In the genomic region with DNA sequence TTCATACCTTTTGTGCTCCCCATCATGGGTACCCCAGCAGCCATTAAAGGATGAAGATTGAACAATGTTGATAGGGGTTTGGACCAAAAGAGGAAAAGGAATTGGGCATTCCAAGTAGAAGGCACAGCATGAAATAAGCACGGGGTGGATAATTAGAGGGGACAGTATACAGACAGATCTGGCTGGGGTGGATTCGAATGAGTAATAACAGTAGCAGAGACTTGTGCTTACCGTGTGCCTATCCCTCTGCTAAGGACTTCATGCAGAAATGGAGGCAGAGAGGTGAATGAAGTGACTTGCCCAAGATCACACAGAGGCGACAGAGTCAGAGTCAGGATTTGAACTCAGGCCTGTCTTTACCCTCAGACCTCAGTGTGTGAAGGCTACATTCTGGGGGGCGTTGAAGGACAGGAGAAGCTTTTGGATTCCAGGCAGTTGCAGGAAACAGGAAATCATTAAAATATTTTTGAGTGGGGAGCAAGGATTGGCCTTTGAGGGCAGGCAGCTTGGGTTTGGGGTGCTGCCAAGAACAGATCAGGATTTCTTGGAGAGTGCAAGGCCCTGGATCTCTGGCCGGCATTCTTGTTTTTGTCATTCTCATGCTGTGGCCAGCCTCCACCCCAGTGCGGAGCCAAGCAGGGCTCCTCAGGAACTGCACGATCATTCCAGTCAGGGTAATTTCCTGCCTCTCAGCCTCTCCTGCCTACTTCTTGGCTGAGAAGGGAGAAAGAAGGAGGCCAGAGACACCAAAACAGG, we compare ENCODE assay signal across 9 cellular contexts. TPM values are rescaled to one million over a fixed set of nuclear protein-coding genes. Genes with fewer than 3 reads are reported as not detected.
DNase-seq lines count a peak whose midpoint lies in the region; ATAC-seq and TF ChIP-seq lines count a peak whose summit lies in the region.
"Had no signal": no experiment of that assay in that cellular context is flagged by ENCODE, and none has a peak within 500 bp of the region (broad histone marks: within the 10 kb centered on the region; RNA-seq: fewer than 3 reads in every experiment).

No MANE protein-coding gene starts in this region.

- TF ChIP-seq POLR2A in tibial nerve (IDR thresholded peaks at IDR 0.05): no peak

- no peak overlapping the region for H3K27ac Mint-ChIP-seq in activated CD4-positive, alpha-beta T cell treated with anti-CD3 and anti-CD28 coated beads, Interleukin-2, amount 10 ng/mL, durations not matched to agents 24 days and 14 days

- no peak for TF ChIP-seq CTCF in tibial nerve (IDR thresholded peaks at IDR 0.05)

- H3K9me3 ChIP-seq in duodenal mucosa (ENCODE audit: control insufficient read depth in 1 of 2, low read length in 2 of 2): no peaks in the 10 kb centered on the region
- H3K9me3 ChIP-seq in tibial nerve: no peaks in the 10 kb centered on the region

- peak overlapping the region; percentile 70 for H3K27ac ChIP-seq in duodenal mucosa (ENCODE audit: low read depth, low read length)
- peak overlapping the region; percentile 86 to 97 (median 92) for H3K27ac ChIP-seq in tibial nerve

- no peak for ATAC-seq in GM18861 (IDR thresholded peaks at IDR 0.05; ENCODE audit: unreplicated experiment)
- ATAC-seq: naive thymus-derived CD8-positive, alpha-beta T cell had no signal

- DNase-seq in RPMI7951 (ENCODE audit: low read depth): peak; percentile 85
- DNase-seq in midbrain (lab: John Stamatoyannopoulos, UW): peak; percentile 70
- peak; percentile 72 to 87 for DNase-seq in tibial nerve (ENCODE audit: low spot score in 2 of 2)
- DNase-seq in activated CD4-positive, alpha-beta T cell treated with anti-CD3 and anti-CD28 coated beads, Interleukin-2, amount 10 ng/mL, durations not matched to agents 24 days and 14 days: no peak
- DNase-seq in NCI-H446 treated with DMSO at 0.1 percent for 48 hours (lab: John Stamatoyannopoulos, UW): no peak
- DNase-seq: naive thymus-derived CD8-positive, alpha-beta T cell; NCI-H1105 treated with DMSO at 0.1 percent for 48 hours had no signal

- peaks cover 6 to 8% of the 10 kb centered on the region in 2 donors for H3K4me1 ChIP-seq in duodenal mucosa (ENCODE audit: control insufficient read depth in 1 of 2, insufficient read depth in 2 of 2, low read length in 2 of 2)
- H3K4me1 ChIP-seq in tibial nerve: peaks cover 5 to 58% (median 30%) of the 10 kb centered on the region in 4 donors

- H3K27me3 Mint-ChIP-seq in activated CD4-positive, alpha-beta T cell treated with anti-CD3 and anti-CD28 coated beads, Interleukin-2, amount 10 ng/mL, durations not matched to agents 24 days and 14 days: no peaks in the 10 kb centered on the region
- H3K27me3 Mint-ChIP-seq: naive thymus-derived CD8-positive, alpha-beta T cell had no signal

- no peaks in the 10 kb centered on the region for H3K9me3 Mint-ChIP-seq in activated CD4-positive, alpha-beta T cell treated with anti-CD3 and anti-CD28 coated beads, Interleukin-2, amount 10 ng/mL, durations not matched to agents 24 days and 14 days
- H3K9me3 Mint-ChIP-seq: naive thymus-derived CD8-positive, alpha-beta T cell had no signal

- H3K4me1 Mint-ChIP-seq in activated CD4-positive, alpha-beta T cell treated with anti-CD3 and anti-CD28 coated beads, Interleukin-2, amount 10 ng/mL, durations not matched to agents 24 days and 14 days: peaks cover 2% of the 10 kb centered on the region

- no peak overlapping the region for H3K4me3 Mint-ChIP-seq in activated CD4-positive, alpha-beta T cell treated with anti-CD3 and anti-CD28 coated beads, Interleukin-2, amount 10 ng/mL, durations not matched to agents 24 days and 14 days
- H3K4me3 Mint-ChIP-seq: naive thymus-derived CD8-positive, alpha-beta T cell had no signal

- H3K36me3 ChIP-seq in duodenal mucosa (ENCODE audit: control insufficient read depth in 1 of 2, insufficient read depth in 2 of 2, low read length in 2 of 2): peaks cover 33 to 70% of the 10 kb centered on the region in 2 donors
- peaks cover 5 to 61% (median 20%) of the 10 kb centered on the region in 3 donors for H3K36me3 ChIP-seq in tibial nerve

- WGBS in tibial nerve, 2 donors: 19 to 30% methylated on average over 8 of the region's 8 CpGs

- H3K4me3 ChIP-seq in duodenal mucosa (ENCODE audit: low read depth in 1 of 2, low read length in 2 of 2) (no peak overlapping the region), tibial nerve (peak overlapping the region in 1 of 4 donors; percentile 6)

- TF ChIP-seq EP300 in tibial nerve (IDR thresholded peaks at IDR 0.05): peak in 1 of 2 donors; percentile 88

- H3K27me3 ChIP-seq in duodenal mucosa (ENCODE audit: control insufficient read depth in 1 of 2, insufficient read depth in 2 of 2, low read length in 2 of 2): no peaks in the 10 kb centered on the region
- no peaks in the 10 kb centered on the region for H3K27me3 ChIP-seq in tibial nerve

- peaks cover 44% of the 10 kb centered on the region for H3K36me3 Mint-ChIP-seq in activated CD4-positive, alpha-beta T cell treated with anti-CD3 and anti-CD28 coated beads, Interleukin-2, amount 10 ng/mL, durations not matched to agents 24 days and 14 days (ENCODE audit: low read depth)

- intact Hi-C loops in activated CD4-positive, alpha-beta T cell treated with anti-CD3 and anti-CD28 coated beads, Interleukin-2, amount 10 ng/mL, durations not matched to agents 24 days and 14 days (cut with micrococcal nuclease): no loop called here

- H3K9ac ChIP-seq in duodenal mucosa (ENCODE audit: low read depth in 1 of 2, low read length in 2 of 2): peak overlapping the region; percentile 16 to 41

RNA-seq across cellular contexts. Expression of a gene that starts 18.7 kb away (rescaled TPM):
- 44.3 and 59.4 TPM in 2 replicates for total RNA-seq in RPMI7951 (2014; rRNA removed; shearing (Covaris generic))
- total RNA-seq in tibial nerve: 10 to 100 TPM; 30.8 to 48.3 (median 44.3) TPM
- total RNA-seq in activated CD4-positive, alpha-beta T cell treated with anti-CD3 and anti-CD28 coated beads, Interleukin-2, amount 10 ng/mL, durations not matched to agents 24 days and 14 days: 47.1 and 50.6 TPM in 2 replicates

RNA-seq across cellular contexts. Expression of a gene that starts 19.0 kb away (rescaled TPM):
- 22.2 and 39.5 TPM in 2 replicates for total RNA-seq in RPMI7951 (2014; rRNA removed; shearing (Covaris generic))
- total RNA-seq in tibial nerve: 10 to 100 TPM; 32.9 to 52.5 (median 37.6) TPM
- 36.0 and 38.7 TPM in 2 replicates for total RNA-seq in activated CD4-positive, alpha-beta T cell treated with anti-CD3 and anti-CD28 coated beads, Interleukin-2, amount 10 ng/mL, durations not matched to agents 24 days and 14 days

RNA-seq across cellular contexts. Expression of a gene that starts 30.0 kb away (rescaled TPM):
- 41.5 and 48.8 TPM in 2 replicates for total RNA-seq in RPMI7951 (2014; rRNA removed; shearing (Covaris generic))
- total RNA-seq in tibial nerve: 100 to 1,000 TPM; 103 to 193 (median 115) TPM
- 68.9 and 71.4 TPM in 2 replicates for total RNA-seq in activated CD4-positive, alpha-beta T cell treated with anti-CD3 and anti-CD28 coated beads, Interleukin-2, amount 10 ng/mL, durations not matched to agents 24 days and 14 days

RNA-seq across cellular contexts. Expression of a gene that starts 34.4 kb away (rescaled TPM):
- 2.9 and 6.4 TPM in 2 replicates for total RNA-seq in RPMI7951 (2014; rRNA removed; shearing (Covaris generic))
- total RNA-seq in tibial nerve: 100 to 1,000 TPM; 125 to 274 (median 178) TPM
- total RNA-seq in activated CD4-positive, alpha-beta T cell treated with anti-CD3 and anti-CD28 coated beads, Interleukin-2, amount 10 ng/mL, durations not matched to agents 24 days and 14 days: 35.7 and 39.9 TPM in 2 replicates

RNA-seq across cellular contexts. Expression of a gene that starts 36.4 kb away (rescaled TPM):
- 0.36 and 0.59 TPM in 2 replicates for total RNA-seq in RPMI7951 (2014; rRNA removed; shearing (Covaris generic))
- 10 to 100 TPM in 3 of 4 donors, 1 to 10 TPM in 1; 8.4 to 36.5 (median 18.2) TPM for total RNA-seq in tibial nerve
- total RNA-seq in activated CD4-positive, alpha-beta T cell treated with anti-CD3 and anti-CD28 coated beads, Interleukin-2, amount 10 ng/mL, durations not matched to agents 24 days and 14 days: 328 and 330 TPM in 2 replicates

Comparison
In these comparisons a context has a peak if more than half of its experiments do, and no peak if none do; other contexts are left out.
1. DNase-seq: peak in RPMI7951 (single experiment), midbrain (single experiment) and tibial nerve (2 of 2); none in activated CD4-positive, alpha-beta T cell treated with anti-CD3 and anti-CD28 coated beads, Interleukin-2, amount 10 ng/mL, durations not matched to agents 24 days and 14 days (single experiment) and NCI-H446 treated with DMSO at 0.1 percent for 48 hours (single experiment).